Comparison of ENCODE assay signal across 15 cellular contexts in genomic region chr9:84324811-84325210, GRCh38. TPM values are rescaled to one million over a fixed set of nuclear protein-coding genes. Genes with fewer than 3 reads are reported as not detected.
A peak's percentile ranks its signal among the peaks of the same experiment; 100 is the strongest.
DNase-seq lines count a peak whose midpoint lies in the region; TF ChIP-seq lines count a peak whose summit lies in the region.
"Had no signal": no experiment of that assay in that cellular context is flagged by ENCODE, and none has a peak within 500 bp of the region (broad histone marks: within the 10 kb centered on the region; RNA-seq: fewer than 3 reads in every experiment).

No MANE protein-coding gene starts in this region.

- intact Hi-C loops in Calu3 (cut with micrococcal nuclease; ENCODE audit: unreplicated experiment), result no loop called here

- no peak overlapping the region for H3K4me3 Mint-ChIP-seq in Calu3 (ENCODE audit: low read depth, unreplicated experiment)
- no peak overlapping the region for H3K4me3 Mint-ChIP-seq in T-helper 2 cell treated with Interferon-gamma antibody and Interleukin-4, amounts not matched to agents 5 μg/mL and 100 μg/mL, for 36 hours
- H3K4me3 Mint-ChIP-seq: CD8-positive, alpha-beta memory T cell had no signal

- H3K36me3 Mint-ChIP-seq in Calu3 (ENCODE audit: insufficient read depth, unreplicated experiment), result no peaks in the 10 kb centered on the region
- no peaks in the 10 kb centered on the region for H3K36me3 Mint-ChIP-seq in T-helper 2 cell treated with Interferon-gamma antibody and Interleukin-4, amounts not matched to agents 5 μg/mL and 100 μg/mL, for 36 hours (ENCODE audit: low read depth)

- H3K27ac Mint-ChIP-seq in Calu3 (ENCODE audit: unreplicated experiment), result peak overlapping the region; percentile 20
- H3K27ac Mint-ChIP-seq in T-helper 2 cell treated with Interferon-gamma antibody and Interleukin-4, amounts not matched to agents 5 μg/mL and 100 μg/mL, for 36 hours, result no peak overlapping the region
- H3K27ac Mint-ChIP-seq: CD8-positive, alpha-beta memory T cell had no signal

- DNase-seq in Calu3, result no peak
- DNase-seq in adipocyte (ENCODE audit: low read depth), result peak; percentile 34
- DNase-seq in fibroblast of peridontal ligament (ENCODE audit: extremely low read depth), result peak; percentile 77
- no peak for DNase-seq in T-helper 2 cell treated with Interferon-gamma antibody and Interleukin-4, amounts not matched to agents 5 μg/mL and 100 μg/mL, for 36 hours (ENCODE audit: low spot score)
- no peak for DNase-seq in stimulated activated CD4-positive, alpha-beta T cell treated with anti-CD3 and anti-CD28 coated beads, Interleukin-4, amount 100 ng/mL, for 1 hour
- no peak for DNase-seq in activated naive CD4-positive, alpha-beta T cell treated with Interleukin-2 at 50 U/mL for 16 hours
- DNase-seq: 8988T; AML-193; Caco-2; CD8-positive, alpha-beta memory T cell; DMS53; GF-D8; GM23248 had no signal

- H3K27me3 Mint-ChIP-seq in Calu3 (ENCODE audit: unreplicated experiment), result no peaks in the 10 kb centered on the region
- H3K27me3 Mint-ChIP-seq in T-helper 2 cell treated with Interferon-gamma antibody and Interleukin-4, amounts not matched to agents 5 μg/mL and 100 μg/mL, for 36 hours (ENCODE audit: low read depth), result no peaks in the 10 kb centered on the region

- no TSS peak for BruUV-seq in Calu3 (replicated peaks; lab: Mats Ljungman, UMichigan)

- H3K9ac ChIP-seq in adipocyte (ENCODE audit: low read length), result no peak overlapping the region
- H3K9ac ChIP-seq: BLaER1, GM23248 had no signal

- TF ChIP-seq CTCF in Calu3 (IDR thresholded peaks at IDR 0.05; ENCODE audit: unreplicated experiment) (no peak), neutrophil (IDR thresholded peaks at IDR 0.05) (no peak)

- H3K36me3 ChIP-seq in adipocyte (ENCODE audit: control insufficient read depth, insufficient read depth, low read length, severe bottlenecking), result no peaks in the 10 kb centered on the region
- no peaks in the 10 kb centered on the region for H3K36me3 ChIP-seq in neutrophil
- H3K36me3 ChIP-seq: BLaER1 had no signal

- H3K4me1 Mint-ChIP-seq in Calu3 (ENCODE audit: low read depth, unreplicated experiment), result peaks cover 14% of the 10 kb centered on the region
- no peaks in the 10 kb centered on the region for H3K4me1 Mint-ChIP-seq in T-helper 2 cell treated with Interferon-gamma antibody and Interleukin-4, amounts not matched to agents 5 μg/mL and 100 μg/mL, for 36 hours (ENCODE audit: low read depth)
- H3K4me1 Mint-ChIP-seq: CD8-positive, alpha-beta memory T cell had no signal

- no peak overlapping the region for H3K4me3 ChIP-seq in adipocyte (ENCODE audit: low read length)
- H3K4me3 ChIP-seq in neutrophil (ENCODE audit: low read depth in 1 of 2, low read length in 1 of 2), result no peak overlapping the region
- H3K4me3 ChIP-seq: BLaER1, GM23248 had no signal

- no peaks in the 10 kb centered on the region for H3K27me3 ChIP-seq in adipocyte (replicated peaks; ENCODE audit: control insufficient read depth, insufficient read depth, low read length)
- no peaks in the 10 kb centered on the region for H3K27me3 ChIP-seq in neutrophil
- H3K27me3 ChIP-seq: BLaER1 had no signal

- peaks cover 6% of the 10 kb centered on the region for H3K4me1 ChIP-seq in adipocyte (ENCODE audit: control insufficient read depth, insufficient read depth, low read length)
- peaks cover 37 to 40% of the 10 kb centered on the region in 2 experiments for H3K4me1 ChIP-seq in neutrophil (ENCODE audit: control insufficient read depth in 1 of 2, insufficient read depth in 1 of 2, low read depth in 1 of 2, low read length in 1 of 2)
- H3K4me1 ChIP-seq: BLaER1, Caco-2 had no signal

- CTCF ChIA-PET in Calu3 (lab: Charles Lee), result interaction anchor here (1.1 kb wide), 1 partner anchor 10 kb away, joined by 3 read pairs; no protein-coding TSS in a partner anchor

- peak overlapping the region; percentile 85 for H3K27ac ChIP-seq in neutrophil
- H3K27ac ChIP-seq: BLaER1, GM23248 had no signal

- no peaks in the 10 kb centered on the region for H3K9me3 Mint-ChIP-seq in Calu3 (ENCODE audit: low read depth, unreplicated experiment)
- peaks cover 12% of the 10 kb centered on the region for H3K9me3 Mint-ChIP-seq in T-helper 2 cell treated with Interferon-gamma antibody and Interleukin-4, amounts not matched to agents 5 μg/mL and 100 μg/mL, for 36 hours

- H3K9me3 ChIP-seq in adipocyte (ENCODE audit: control insufficient read depth, low read length), result peaks cover 12% of the 10 kb centered on the region
- H3K9me3 ChIP-seq in neutrophil, result no peaks in the 10 kb centered on the region
- H3K9me3 ChIP-seq: Caco-2 had no signal

RNA-seq across cellular contexts. Expression of gene SLC28A3, which starts 15.7 kb away (rescaled TPM):
- 10.7 and 18.3 TPM in 2 replicates for total RNA-seq in Calu3 (2022)

Comparison
In these comparisons a context has a peak if more than half of its experiments do, and no peak if none do; other contexts are left out.
1. DNase-seq: peak in adipocyte (single experiment) and fibroblast of peridontal ligament (single experiment); none in Calu3 (single experiment), T-helper 2 cell treated with Interferon-gamma antibody and Interleukin-4, amounts not matched to agents 5 μg/mL and 100 μg/mL, for 36 hours (single experiment), stimulated activated CD4-positive, alpha-beta T cell treated with anti-CD3 and anti-CD28 coated beads, Interleukin-4, amount 100 ng/mL, for 1 hour (single experiment) and activated naive CD4-positive, alpha-beta T cell treated with Interleukin-2 at 50 U/mL for 16 hours (single experiment).